1 cellular context compared by ENCODE assay signal in the genomic region with DNA sequence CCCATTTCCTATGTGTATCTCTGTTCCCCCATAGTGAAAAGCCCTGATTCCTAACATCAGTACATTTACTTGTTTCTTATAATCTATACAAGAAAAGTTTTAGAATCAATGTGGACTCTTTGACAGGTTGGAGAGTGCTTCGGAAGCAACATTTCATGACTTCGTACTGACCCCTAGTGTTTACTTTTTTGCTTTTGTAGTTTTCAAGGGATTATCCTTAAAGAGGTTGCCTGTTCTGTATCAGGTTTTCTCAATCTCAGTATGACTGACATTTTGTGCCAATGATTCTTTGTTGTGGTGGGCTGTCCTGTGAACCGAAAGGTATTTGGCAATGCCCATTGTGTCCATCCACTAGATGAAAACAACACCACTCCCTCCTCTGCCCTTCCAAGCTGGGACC.
TF ChIP-seq lines count a peak whose summit lies in the region.

No MANE protein-coding gene starts in this region.

TF ChIP-seq in HepG2, 621 proteins besides CTCF, POLR2A, EP300 and RAD21 (continued from another document):
- TF ChIP-seq ZNF512 (CRISPR knock-in tag; IDR thresholded peaks at IDR 0.05) (no peak), MTERF4 (CRISPR knock-in tag; IDR thresholded peaks at IDR 0.05) (no peak)
